Comparison of ENCODE assay signal across 32 cellular contexts in genomic region chr6:146881228-146882181, GRCh38.
A peak's percentile ranks its signal among the peaks of the same experiment; 100 is the strongest.
DNase-seq lines count a peak whose midpoint lies in the region; ATAC-seq, FAIRE-seq and TF ChIP-seq lines count a peak whose summit lies in the region.
"Had no signal": no experiment of that assay in that cellular context is flagged by ENCODE, and none has a peak within 500 bp of the region (broad histone marks: within the 10 kb centered on the region; RNA-seq: fewer than 3 reads in every experiment).

No MANE protein-coding gene starts in this region.

- TF ChIP-seq CTCF in K562 (IDR thresholded peaks at IDR 0.05 in 2 of 3, conservative IDR thresholded peaks at IDR 0.05 in 1 of 3; ENCODE audit: insufficient read depth in 2 of 3, low read depth in 1 of 3, low read length in 3 of 3) (no peak), mucosa of descending colon (IDR thresholded peaks at IDR 0.05) (no peak), chondrocyte (IDR thresholded peaks at IDR 0.05) (no peak)

- POLR2A ChIA-PET in K562 (lab: Yijun Ruan, JAX): interaction anchor here (0.6 to 1.2 kb wide), 8 partner anchors 10 to 1146 kb away, joined by 3 to 4 read pairs (median 4); partner anchors contain the start of gene EPM2A

- no peaks in the 10 kb centered on the region for H3K36me3 Mint-ChIP-seq in chondrocyte (ENCODE audit: low read depth)
- H3K36me3 Mint-ChIP-seq: brain; CD4-positive, alpha-beta memory T cell; memory B cell; stimulated activated effector memory CD8-positive, alpha-beta T cell treated with anti-CD3 and anti-CD28 coated beads, Interleukin-12 subunit alpha, Interleukin-12 subunit beta, amount 100 ng/mL, for 72 hours had no signal

- intact Hi-C loops in K562 (cut with micrococcal nuclease): loop anchor here (10.0 kb wide), 1 partner anchor 1147 kb away; the partner anchor contains the start of gene EPM2A
- intact Hi-C loops in mucosa of descending colon (cut with DNase I, micrococcal nuclease): no loop called here

- H3K27ac Mint-ChIP-seq in chondrocyte (ENCODE audit: unreplicated experiment): no peak overlapping the region
- H3K27ac Mint-ChIP-seq: activated CD4-positive, alpha-beta memory T cell treated with anti-CD3 and anti-CD28 coated beads, Interleukin-2, amount 10 ng/mL, durations not matched to agents 7 days and 5 days; activated naive CD4-positive, alpha-beta T cell treated with anti-CD3 and anti-CD28 coated beads for 36 hours; brain; CD4-positive, alpha-beta memory T cell; memory B cell; stimulated activated effector memory CD8-positive, alpha-beta T cell treated with anti-CD3 and anti-CD28 coated beads, Interleukin-12 subunit alpha, Interleukin-12 subunit beta, amount 100 ng/mL, for 72 hours had no signal

- H3K27me3 Mint-ChIP-seq in chondrocyte (ENCODE audit: low read depth): no peaks in the 10 kb centered on the region
- H3K27me3 Mint-ChIP-seq: activated CD4-positive, alpha-beta memory T cell treated with anti-CD3 and anti-CD28 coated beads, Interleukin-2, amount 10 ng/mL, durations not matched to agents 7 days and 5 days; brain had no signal

- in situ Hi-C loops in K562 (cut with MboI): loop anchor here (25.0 kb wide), 1 partner anchor 331 kb away; the partner anchor contains the start of gene STXBP5

- H3K4me1 Mint-ChIP-seq in chondrocyte (ENCODE audit: low read depth): peaks cover 15% of the 10 kb centered on the region
- H3K4me1 Mint-ChIP-seq: CD4-positive, alpha-beta memory T cell; stimulated activated effector memory CD8-positive, alpha-beta T cell treated with anti-CD3 and anti-CD28 coated beads, Interleukin-12 subunit alpha, Interleukin-12 subunit beta, amount 100 ng/mL, for 72 hours had no signal

- H3K36me3 ChIP-seq in K562 (ENCODE audit: control insufficient read depth, insufficient read depth, low read length): no peaks in the 10 kb centered on the region
- H3K36me3 ChIP-seq in mucosa of descending colon (ENCODE audit: low read depth): no peaks in the 10 kb centered on the region
- H3K36me3 ChIP-seq: adrenal gland, gastrocnemius medialis, neutrophil had no signal

- peak in 1 of 2 experiments; percentile 14; a peak in 2 of 4 replicates for TF ChIP-seq RAD21 in K562 (CRISPR knock-in tag; conservative IDR thresholded peaks at IDR 0.05 in 1 of 2, IDR thresholded peaks at IDR 0.05 in 1 of 2)

- peaks cover 44 to 89% of the 10 kb centered on the region in 2 experiments for H3K4me1 ChIP-seq in K562 (replicated peaks in 1 of 2; ENCODE audit: control insufficient read depth in 2 of 2, insufficient read depth in 2 of 2, low read length in 2 of 2)
- H3K4me1 ChIP-seq in mucosa of descending colon (ENCODE audit: low read depth): peaks cover 21% of the 10 kb centered on the region
- H3K4me1 ChIP-seq: SJCRH30 had no signal

- H4K20me1 ChIP-seq in K562 (replicated peaks; ENCODE audit: control insufficient read depth, insufficient read depth, low read length): no peaks in the 10 kb centered on the region

- H3K4me3 ChIP-seq in K562 (no peak overlapping the region), mucosa of descending colon (no peak overlapping the region)
- H3K4me3 ChIP-seq: adrenal gland, dorsolateral prefrontal cortex, gastrocnemius medialis, GM12878, psoas muscle, SJCRH30 had no signal

- peak overlapping the region; percentile 35 for H3K4me2 ChIP-seq in K562 (ENCODE audit: insufficient read depth, low read length)

- H3K9me3 ChIP-seq in K562 (replicated peaks; ENCODE audit: control insufficient read depth, insufficient read depth, low read depth, low read length): no peaks in the 10 kb centered on the region
- no peaks in the 10 kb centered on the region for H3K9me3 ChIP-seq in mucosa of descending colon
- H3K9me3 ChIP-seq: adrenal gland, gastrocnemius medialis, neutrophil, psoas muscle, SJCRH30 had no signal

- H3K9ac ChIP-seq in K562 (ENCODE audit: insufficient read depth in 1 of 2, low read depth in 2 of 2, low read length in 2 of 2): peak overlapping the region; percentile 65 to 72; a peak in 3 of 4 replicates

- H3K27ac ChIP-seq in K562 (ENCODE audit: extremely low read depth, low read depth, low read length): peak overlapping the region; percentile 96
- H3K27ac ChIP-seq: adrenal gland, dorsolateral prefrontal cortex, gastrocnemius medialis, neutrophil, psoas muscle, SJCRH30 had no signal

- FAIRE-seq in K562 (lab: Jason Lieb, UNC): peak; percentile 54
- FAIRE-seq: GM12878, TTC549 had no signal

- TF ChIP-seq EP300 in K562 (IDR thresholded peaks at IDR 0.05; ENCODE audit: low read length): peak; percentile 81

- TF ChIP-seq POLR2A in K562 (conservative IDR thresholded peaks at IDR 0.05): no peak

- CTCF ChIA-PET in K562 (lab: Yijun Ruan, JAX; ENCODE audit: low intra/inter-chr PET ratio): no interaction called here

- H3K79me2 ChIP-seq in K562 (ENCODE audit: control insufficient read depth, insufficient read depth, low read length): peaks cover 22% of the 10 kb centered on the region; the same call in 2 of the 3 replicates

- H2AFZ ChIP-seq in K562 (ENCODE audit: low read depth, low read length): peak overlapping the region; percentile 71

- ATAC-seq in K562: no peak
- peak; percentile 31 for ATAC-seq in mucosa of descending colon
- no peak for ATAC-seq in GM18498 (IDR thresholded peaks at IDR 0.05; ENCODE audit: unreplicated experiment)
- ATAC-seq in GM21423 (IDR thresholded peaks at IDR 0.05; ENCODE audit: unreplicated experiment): no peak
- ATAC-seq in GM18870 (IDR thresholded peaks at IDR 0.05; ENCODE audit: unreplicated experiment): no peak
- ATAC-seq: gastrocnemius medialis; GM12878; left cardiac atrium; psoas muscle; stimulated activated effector memory CD8-positive, alpha-beta T cell treated with anti-CD3 and anti-CD28 coated beads, Interleukin-12 subunit alpha, Interleukin-12 subunit beta, amount 100 ng/mL, for 72 hours had no signal

- no TSS peak for BruUV-seq in K562 (replicated peaks; lab: Mats Ljungman, UMichigan)

- no peaks in the 10 kb centered on the region for H3K9me3 Mint-ChIP-seq in chondrocyte (ENCODE audit: low read depth)
- H3K9me3 Mint-ChIP-seq: activated CD4-positive, alpha-beta memory T cell treated with anti-CD3 and anti-CD28 coated beads, Interleukin-2, amount 10 ng/mL, durations not matched to agents 7 days and 5 days; activated naive CD4-positive, alpha-beta T cell treated with anti-CD3 and anti-CD28 coated beads for 36 hours; brain; memory B cell; stimulated activated effector memory CD8-positive, alpha-beta T cell treated with anti-CD3 and anti-CD28 coated beads, Interleukin-12 subunit alpha, Interleukin-12 subunit beta, amount 100 ng/mL, for 72 hours had no signal

- DNase-seq in ELF-1 (ENCODE audit: low read depth, low spot score) (peak; percentile 23), SK-N-DZ (ENCODE audit: low spot score) (peak; percentile 37), K562 (ENCODE audit: extremely low read depth in 1 of 4, low spot score in 3 of 4) (peak in 2 of 4 experiments; percentile 53 to 71), mucosa of descending colon (no peak), chondrocyte (ENCODE audit: low spot score) (no peak)
- DNase-seq: activated CD4-positive, alpha-beta memory T cell treated with anti-CD3 and anti-CD28 coated beads, Interleukin-2, amount 10 ng/mL, durations not matched to agents 7 days and 5 days; activated CD8-positive, alpha-beta memory T cell treated with anti-CD3 and anti-CD28 coated beads, Interleukin-2, amount 50 U/mL, for 4 hours; activated naive CD4-positive, alpha-beta T cell treated with anti-CD3 and anti-CD28 coated beads for 36 hours; adrenal gland; CD4-positive, alpha-beta memory T cell; dorsolateral prefrontal cortex; gastrocnemius medialis; HCEC 1CT; Kasumi-1; left cardiac atrium; NCI-H146; NCI-H2107; NCI-H446 treated with DMSO at 0.1 percent for 48 hours; NCI-H82; psoas muscle; SJCRH30; substantia nigra; T-helper 1 cell had no signal

- no peaks in the 10 kb centered on the region for H3K27me3 ChIP-seq in K562 (ENCODE audit: control insufficient read depth in 2 of 2, insufficient read depth in 2 of 2, low read length in 2 of 2)
- H3K27me3 ChIP-seq: adrenal gland, dorsolateral prefrontal cortex, gastrocnemius medialis, neutrophil, SJCRH30 had no signal

- no peak overlapping the region for H3K4me3 Mint-ChIP-seq in chondrocyte (ENCODE audit: unreplicated experiment)
- H3K4me3 Mint-ChIP-seq: activated CD4-positive, alpha-beta memory T cell treated with anti-CD3 and anti-CD28 coated beads, Interleukin-2, amount 10 ng/mL, durations not matched to agents 7 days and 5 days; activated naive CD4-positive, alpha-beta T cell treated with anti-CD3 and anti-CD28 coated beads for 36 hours; brain; CD4-positive, alpha-beta memory T cell; memory B cell; stimulated activated effector memory CD8-positive, alpha-beta T cell treated with anti-CD3 and anti-CD28 coated beads, Interleukin-12 subunit alpha, Interleukin-12 subunit beta, amount 100 ng/mL, for 72 hours had no signal

- no peaks in the 10 kb centered on the region for H3K9me1 ChIP-seq in K562 (ENCODE audit: control insufficient read depth, insufficient read depth, low read length)

- WGBS in K562 (ENCODE audit: insufficient coverage, low coverage, missing lambda C conversion rate): 4% methylated on average over 9 of the region's 9 CpGs

TF ChIP-seq in K562, 482 proteins besides CTCF, POLR2A, EP300 and RAD21 (continues in another document):
- no peak for TF ChIP-seq PML (IDR thresholded peaks at IDR 0.05; ENCODE audit: low read length)
- TF ChIP-seq FOXP4 (CRISPR knock-in tag; IDR thresholded peaks at IDR 0.05; ENCODE audit: borderline replicate concordance): no peak
- TF ChIP-seq ZNF282 (CRISPR knock-in tag; IDR thresholded peaks at IDR 0.05): no peak
- TF ChIP-seq CHD1 (IDR thresholded peaks at IDR 0.05; ENCODE audit: low read length): no peak
- no peak for TF ChIP-seq SRF (CRISPR knock-in tag; IDR thresholded peaks at IDR 0.05)

Comparison
In these comparisons a context has a peak if more than half of its experiments do, and no peak if none do; other contexts are left out.
1. DNase-seq: peak in ELF-1 (single experiment) and SK-N-DZ (single experiment); none in mucosa of descending colon (0 of 3) and chondrocyte (single experiment).